ENCODE assay signal across 9 cellular contexts in genomic region chr6:2848851-2849250, GRCh38. TPM values are rescaled to one million over a fixed set of nuclear protein-coding genes. Genes with fewer than 3 reads are reported as not detected.
A peak's percentile ranks its signal among the peaks of the same experiment; 100 is the strongest.
DNase-seq lines count a peak whose midpoint lies in the region; TF ChIP-seq lines count a peak whose summit lies in the region.
"Had no signal": no experiment of that assay in that cellular context is flagged by ENCODE, and none has a peak within 500 bp of the region (broad histone marks: within the 10 kb centered on the region; RNA-seq: fewer than 3 reads in every experiment).

No MANE protein-coding gene starts in this region.

- peak overlapping the region in 1 of 4 donors; percentile 42 for H3K27ac ChIP-seq in Peyer's patch

- H3K4me3 ChIP-seq in Peyer's patch = no peak overlapping the region

- H3K27me3 ChIP-seq in Peyer's patch = no peaks in the 10 kb centered on the region

- no peaks in the 10 kb centered on the region for H3K9me3 ChIP-seq in Peyer's patch

- in situ Hi-C loops in GM18951 (cut with MboI; ENCODE audit: low sequenced_read_pairs, unreplicated experiment) = no loop called here

- TF ChIP-seq POLR2A in GM18951 (IDR thresholded peaks at IDR 0.05; ENCODE audit: extremely low read depth, insufficient read depth, insufficient read length) (peak; percentile 38), Peyer's patch (IDR thresholded peaks at IDR 0.05) (no peak)

- H3K4me1 ChIP-seq in Peyer's patch = peaks cover 0 to 4% (median 0%) of the 10 kb centered on the region in 4 donors

- no peaks in the 10 kb centered on the region for H3K36me3 ChIP-seq in Peyer's patch

- no peak for TF ChIP-seq CTCF in Peyer's patch (IDR thresholded peaks at IDR 0.05)

- DNase-seq in Peyer's patch (peak; percentile 53 to 78 (median 76)), NCI-H774 (lab: John Stamatoyannopoulos, UW) (no peak), 8988T (no peak), cerebellar cortex (ENCODE audit: low spot score) (no peak), NCI-H446 treated with DMSO at 0.1 percent for 48 hours (lab: John Stamatoyannopoulos, UW) (no peak)
- DNase-seq in activated naive CD4-positive, alpha-beta T cell treated with Interleukin-2 at 50 U/mL for 16 hours = peak; percentile 59
- peak; percentile 53 for DNase-seq in stimulated activated CD4-positive, alpha-beta T cell treated with anti-CD3 and anti-CD28 coated beads, Interleukin-12 subunit alpha, Interleukin-12 subunit beta, amount 100 ng/mL, for 4 hours
- DNase-seq: posterior cingulate gyrus had no signal

RNA-seq across cellular contexts. Expression of gene SERPINB1, which starts 7.2 kb away (rescaled TPM):
- total RNA-seq in Peyer's patch = 100 to 1,000 TPM in 1 of 4 donors, 10 to 100 TPM in 3; 58.6 to 122 (median 86.4) TPM

RNA-seq across cellular contexts. Expression of gene SERPINB9, which starts 54.3 kb away (rescaled TPM):
- total RNA-seq in Peyer's patch = 10 to 100 TPM in 1 of 4 donors, 1 to 10 TPM in 3; 2.9 to 13.2 (median 4.0) TPM

Comparison
In these comparisons a context has a peak if more than half of its experiments do, and no peak if none do; other contexts are left out.
1. DNase-seq: peak in Peyer's patch (3 of 3), activated naive CD4-positive, alpha-beta T cell treated with Interleukin-2 at 50 U/mL for 16 hours (single experiment) and stimulated activated CD4-positive, alpha-beta T cell treated with anti-CD3 and anti-CD28 coated beads, Interleukin-12 subunit alpha, Interleukin-12 subunit beta, amount 100 ng/mL, for 4 hours (single experiment); none in NCI-H774 (single experiment), 8988T (single experiment), cerebellar cortex (single experiment) and NCI-H446 treated with DMSO at 0.1 percent for 48 hours (single experiment).